Comparison of ENCODE assay signal across 11 cellular contexts in genomic region chr6:131013495-131013894, GRCh38. TPM values are rescaled to one million over a fixed set of nuclear protein-coding genes. Genes with fewer than 3 reads are reported as not detected.
DNase-seq lines count a peak whose midpoint lies in the region; ATAC-seq and TF ChIP-seq lines count a peak whose summit lies in the region.
"Had no signal": no experiment of that assay in that cellular context is flagged by ENCODE, and none has a peak within 500 bp of the region (broad histone marks: within the 10 kb centered on the region; RNA-seq: fewer than 3 reads in every experiment).

No MANE protein-coding gene starts in this region.

- no peaks in the 10 kb centered on the region for H3K36me3 ChIP-seq in subcutaneous abdominal adipose tissue (ENCODE audit: control insufficient read depth in 5 of 5, insufficient read depth in 5 of 5, low read length in 5 of 5)

- H3K9ac ChIP-seq in subcutaneous abdominal adipose tissue (ENCODE audit: low read length in 5 of 5), result peak overlapping the region in 3 of 5 donors; percentile 14 to 53 (median 17)

- no peak for ATAC-seq in naive thymus-derived CD8-positive, alpha-beta T cell
- no peak for ATAC-seq in GM18502 (IDR thresholded peaks at IDR 0.05; ENCODE audit: poor library complexity, unreplicated experiment)
- ATAC-seq: activated CD4-positive, CD25-positive, alpha-beta regulatory T cell treated with anti-CD3 and anti-CD28 coated beads, Interleukin-2, amount 50 U/mL, for 24 hours had no signal

- H3K4me3 ChIP-seq in subcutaneous abdominal adipose tissue (ENCODE audit: low read depth in 1 of 5, low read length in 5 of 5), result peak overlapping the region in 4 of 5 donors; percentile 11 to 50 (median 24)

- no peaks in the 10 kb centered on the region for H3K27me3 ChIP-seq in subcutaneous abdominal adipose tissue (ENCODE audit: control insufficient read depth in 5 of 5, insufficient read depth in 4 of 5, low read length in 5 of 5)

- H3K27ac ChIP-seq in subcutaneous abdominal adipose tissue (ENCODE audit: low read depth, low read length), result peak overlapping the region; percentile 76

- peaks cover 19% of the 10 kb centered on the region for H3K36me3 Mint-ChIP-seq in brain
- peaks cover 4 to 15% (median 13%) of the 10 kb centered on the region in 3 donors for H3K36me3 Mint-ChIP-seq in naive thymus-derived CD8-positive, alpha-beta T cell

- H3K9me3 Mint-ChIP-seq in brain, result peaks cover 13 to 19% (median 15%) of the 10 kb centered on the region in 5 experiments
- peaks cover 0 to 16% (median 12%) of the 10 kb centered on the region in 9 donors for H3K9me3 Mint-ChIP-seq in naive thymus-derived CD8-positive, alpha-beta T cell

- POLR2A ChIA-PET in naive thymus-derived CD8-positive, alpha-beta T cell (lab: Charles Lee), result interaction anchor here (0.7 kb wide), 1 partner anchor 98 kb away, joined by 3 read pairs; no protein-coding TSS in a partner anchor

- TF ChIP-seq CTCF in brain (conservative IDR thresholded peaks at IDR 0.05), result no peak

- DNase-seq in HCEC 1CT (peak; percentile 87), hepatic stellate cell (ENCODE audit: low spot score) (peak; percentile 59), GDM1 (lab: John Stamatoyannopoulos, UW) (no peak), C1 segment of cervical spinal cord (lab: John Stamatoyannopoulos, UW) (no peak)
- DNase-seq in naive thymus-derived CD8-positive, alpha-beta T cell, result no peak
- DNase-seq: NCI-H69; stimulated activated CD4-positive, alpha-beta T cell treated with anti-CD3 and anti-CD28 coated beads, Interleukin-2, amount 100 ng/mL, for 48 hours had no signal

- peak overlapping the region in 2 of 5 experiments; percentile 76 to 79 for H3K27ac Mint-ChIP-seq in brain
- H3K27ac Mint-ChIP-seq in naive thymus-derived CD8-positive, alpha-beta T cell, result no peak overlapping the region

- H3K9me3 ChIP-seq in subcutaneous abdominal adipose tissue (ENCODE audit: control insufficient read depth in 5 of 5, low read length in 5 of 5), result no peaks in the 10 kb centered on the region

- peaks cover 4 to 49% (median 40%) of the 10 kb centered on the region in 5 donors for H3K4me1 ChIP-seq in subcutaneous abdominal adipose tissue (ENCODE audit: control insufficient read depth in 5 of 5, insufficient read depth in 5 of 5, low read length in 5 of 5)

- H3K4me1 Mint-ChIP-seq in brain, result peaks cover 32% of the 10 kb centered on the region
- H3K4me1 Mint-ChIP-seq in naive thymus-derived CD8-positive, alpha-beta T cell, result peaks cover 0 to 5% (median 0%) of the 10 kb centered on the region in 4 donors

- H3K4me3 Mint-ChIP-seq in brain, result peak overlapping the region in 4 of 5 experiments; percentile 12 to 59 (median 50)
- no peak overlapping the region for H3K4me3 Mint-ChIP-seq in naive thymus-derived CD8-positive, alpha-beta T cell

- no peaks in the 10 kb centered on the region for H3K27me3 Mint-ChIP-seq in brain
- H3K27me3 Mint-ChIP-seq in naive thymus-derived CD8-positive, alpha-beta T cell, result no peaks in the 10 kb centered on the region

RNA-seq across cellular contexts. Expression of gene EPB41L2, which starts 49.5 kb away (rescaled TPM):
- 41.4 TPM for polyA plus RNA-seq in brain (ENCODE audit: insufficient read depth, low read depth, low replicate concordance)
- total RNA-seq in naive thymus-derived CD8-positive, alpha-beta T cell, result 10 to 100 TPM; 22.0 to 31.1 TPM
- polyA plus RNA-seq in naive thymus-derived CD8-positive, alpha-beta T cell, result 1 to 10 TPM; 1.8 to 3.3 (median 2.4) TPM

Comparison
In these comparisons a context has a peak if more than half of its experiments do, and no peak if none do; other contexts are left out.
1. DNase-seq: peak in HCEC 1CT (single experiment) and hepatic stellate cell (single experiment); none in GDM1 (single experiment), naive thymus-derived CD8-positive, alpha-beta T cell (0 of 10) and C1 segment of cervical spinal cord (0 of 14).
2. H3K4me3 Mint-ChIP-seq: peak in brain (4 of 5); none in naive thymus-derived CD8-positive, alpha-beta T cell (0 of 10).